ENCODE assay signal across 27 cellular contexts in the genomic region with DNA sequence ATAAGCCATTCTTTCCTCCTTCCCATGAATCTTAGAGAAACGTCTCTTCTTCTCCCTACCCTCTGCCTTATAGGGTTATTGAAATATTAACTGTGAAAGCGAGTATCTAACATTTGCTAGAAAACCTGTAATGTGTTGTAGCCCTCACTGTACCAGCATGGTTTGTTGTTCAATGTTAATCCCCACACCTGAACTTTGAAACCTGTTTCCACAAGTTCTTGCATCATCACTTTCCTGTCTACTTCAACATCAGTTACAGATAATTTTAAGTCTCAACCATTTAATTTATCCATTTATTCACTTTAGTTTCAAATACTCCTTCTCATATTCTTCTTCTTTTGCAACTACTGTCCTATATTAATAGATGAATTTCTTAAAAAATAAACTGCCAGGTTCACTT.
"Had no signal": no experiment of that assay in that cellular context is flagged by ENCODE, and none has a peak within 500 bp of the region (broad histone marks: within the 10 kb centered on the region; RNA-seq: fewer than 3 reads in every experiment).

No MANE protein-coding gene starts in this region.

- H3K36me3 ChIP-seq: brain microvascular endothelial cell, cardiac muscle cell had no signal

- H3K36me3 Mint-ChIP-seq: activated naive CD4-positive, alpha-beta T cell treated with anti-CD3 and anti-CD28 coated beads, Interleukin-2, amount 10 ng/mL, durations not matched to agents 7 days and 5 days; activated naive CD8-positive, alpha-beta T cell treated with anti-CD3 and anti-CD28 coated beads for 36 hours had no signal

- H3K4me3 ChIP-seq: cardiac muscle cell, SK-N-MC had no signal

- ATAC-seq: activated CD4-positive, alpha-beta T cell treated with anti-CD3 and anti-CD28 coated beads for 36 hours; activated CD8-positive, alpha-beta T cell treated with anti-CD3 and anti-CD28 coated beads for 36 hours; activated T-cell treated with anti-CD3 and anti-CD28 coated beads, Interleukin-2, amount 50 U/mL, for 72 hours; Panc1; Right ventricle myocardium inferior had no signal

- H3K27ac ChIP-seq: brain microvascular endothelial cell, cardiac muscle cell, SK-N-MC, VCaP had no signal

- H3K27me3 ChIP-seq: brain microvascular endothelial cell, cardiac muscle cell had no signal

- DNase-seq: activated CD4-positive, alpha-beta T cell treated with anti-CD3 and anti-CD28 coated beads for 36 hours; activated CD4-positive, alpha-beta T cell treated with anti-CD3 and anti-CD28 coated beads, Interleukin-2, amount 50 U/mL, for 1 hour; activated CD8-positive, alpha-beta memory T cell treated with anti-CD3 and anti-CD28 coated beads, Interleukin-2, amount 50 U/mL, for 4 hours; activated CD8-positive, alpha-beta T cell treated with anti-CD3 and anti-CD28 coated beads for 36 hours; activated gamma-delta T cell treated with Interleukin-2 at 50 U/mL for 16 hours; activated naive CD4-positive, alpha-beta T cell treated with anti-CD3 and anti-CD28 coated beads, Interleukin-2, amount 10 ng/mL, durations not matched to agents 7 days and 5 days; activated naive CD8-positive, alpha-beta T cell treated with anti-CD3 and anti-CD28 coated beads for 36 hours; activated T-cell treated with anti-CD3 and anti-CD28 coated beads, Interleukin-2, amount 50 U/mL, for 72 hours; brain microvascular endothelial cell; Karpas-422; NCI-H1105 treated with DMSO at 0.1 percent for 48 hours; NCI-H1436 treated with DMSO at 0.1 percent for 48 hours; NCI-H2029; NCI-H2107; NCI-H2171 treated with DMSO at 0.1 percent for 48 hours; NCI-H226; NCI-H526; NK-92 treated with Interleukin-12 subunit alpha and Interleukin-12 subunit beta, amount 100 ng/mL, for 24 hours; OCI-M1; RPMI8226; T-helper 1 cell had no signal

- H3K4me1 Mint-ChIP-seq: activated CD4-positive, alpha-beta T cell treated with anti-CD3 and anti-CD28 coated beads for 36 hours; activated naive CD4-positive, alpha-beta T cell treated with anti-CD3 and anti-CD28 coated beads, Interleukin-2, amount 10 ng/mL, durations not matched to agents 7 days and 5 days; activated naive CD8-positive, alpha-beta T cell treated with anti-CD3 and anti-CD28 coated beads for 36 hours had no signal

- H3K27ac Mint-ChIP-seq: activated CD4-positive, alpha-beta T cell treated with anti-CD3 and anti-CD28 coated beads for 36 hours; activated CD8-positive, alpha-beta T cell treated with anti-CD3 and anti-CD28 coated beads for 36 hours; activated naive CD4-positive, alpha-beta T cell treated with anti-CD3 and anti-CD28 coated beads, Interleukin-2, amount 10 ng/mL, durations not matched to agents 7 days and 5 days; activated naive CD8-positive, alpha-beta T cell treated with anti-CD3 and anti-CD28 coated beads for 36 hours; activated T-cell treated with anti-CD3 and anti-CD28 coated beads, Interleukin-2, amount 50 U/mL, for 72 hours; activated T-helper 2 cell treated with anti-CD3 and anti-CD28 coated beads, Interferon-gamma antibody, Interleukin-2, Interleukin-4, amounts not matched to agents 10 μg/mL and 5 μg/mL and 100 μg/mL, durations not matched to agents 14 hours and 24 hours and 36 hours had no signal

- H3K4me3 Mint-ChIP-seq: activated CD4-positive, alpha-beta T cell treated with anti-CD3 and anti-CD28 coated beads for 36 hours; activated CD8-positive, alpha-beta T cell treated with anti-CD3 and anti-CD28 coated beads for 36 hours; activated naive CD4-positive, alpha-beta T cell treated with anti-CD3 and anti-CD28 coated beads, Interleukin-2, amount 10 ng/mL, durations not matched to agents 7 days and 5 days; activated naive CD8-positive, alpha-beta T cell treated with anti-CD3 and anti-CD28 coated beads for 36 hours; activated T-cell treated with anti-CD3 and anti-CD28 coated beads, Interleukin-2, amount 50 U/mL, for 72 hours had no signal

- H3K27me3 Mint-ChIP-seq: activated CD4-positive, alpha-beta T cell treated with anti-CD3 and anti-CD28 coated beads for 36 hours; activated CD8-positive, alpha-beta T cell treated with anti-CD3 and anti-CD28 coated beads for 36 hours; activated naive CD4-positive, alpha-beta T cell treated with anti-CD3 and anti-CD28 coated beads, Interleukin-2, amount 10 ng/mL, durations not matched to agents 7 days and 5 days; activated naive CD8-positive, alpha-beta T cell treated with anti-CD3 and anti-CD28 coated beads for 36 hours had no signal

- H3K9me3 Mint-ChIP-seq: activated CD8-positive, alpha-beta T cell treated with anti-CD3 and anti-CD28 coated beads for 36 hours; activated naive CD4-positive, alpha-beta T cell treated with anti-CD3 and anti-CD28 coated beads, Interleukin-2, amount 10 ng/mL, durations not matched to agents 7 days and 5 days; activated naive CD8-positive, alpha-beta T cell treated with anti-CD3 and anti-CD28 coated beads for 36 hours; activated T-helper 2 cell treated with anti-CD3 and anti-CD28 coated beads, Interferon-gamma antibody, Interleukin-2, Interleukin-4, amounts not matched to agents 10 μg/mL and 5 μg/mL and 100 μg/mL, durations not matched to agents 14 hours and 24 hours and 36 hours had no signal
